8 cellular contexts compared by ENCODE assay signal in genomic region chr4:7938513-7939376, GRCh38. TPM values are rescaled to one million over a fixed set of nuclear protein-coding genes. Genes with fewer than 3 reads are reported as not detected.
DNase-seq lines count a peak whose midpoint lies in the region; ATAC-seq and TF ChIP-seq lines count a peak whose summit lies in the region.

No MANE protein-coding gene starts in this region.

- H3K27me3 ChIP-seq in right lobe of liver (peaks cover 0 to 8% of the 10 kb centered on the region in 2 donors), thoracic aorta (replicated peaks; ENCODE audit: insufficient read depth) (no peaks in the 10 kb centered on the region)

- ATAC-seq in T-cell (replicated peaks in 1 of 4), result peak in 2 of 4 experiments; percentile 6 to 10
- peak in 3 of 4 donors; percentile 38 to 54 (median 46) for ATAC-seq in right lobe of liver
- ATAC-seq in thoracic aorta (ENCODE audit: insufficient number of reproducible peaks, low FRiP score, low read depth), result peak; percentile 24
- ATAC-seq in HG02938 (IDR thresholded peaks at IDR 0.05; ENCODE audit: unreplicated experiment), result no peak

- H3K4me3 ChIP-seq in coronary artery (peak overlapping the region; percentile 94), right lobe of liver (peak overlapping the region; percentile 50 to 71 (median 60)), thoracic aorta (peak overlapping the region; percentile 79)

- H3K9me3 ChIP-seq in right lobe of liver (no peaks in the 10 kb centered on the region), thoracic aorta (no peaks in the 10 kb centered on the region)

- intact Hi-C loops in right lobe of liver (cut with DNase I), result no loop called here

- DNase-seq in ELF-1 (ENCODE audit: low read depth, low spot score), result peak; percentile 56
- DNase-seq in T-cell, result peak in 12 of 34 experiments; percentile 6 to 23 (median 13)
- DNase-seq in coronary artery (ENCODE audit: low spot score), result peak; percentile 76
- DNase-seq in right lobe of liver, result peak in 1 of 3 donors; percentile 44
- no peak for DNase-seq in thoracic aorta (ENCODE audit: low spot score)
- DNase-seq in NOMO-1 (lab: John Stamatoyannopoulos, UW; ENCODE audit: unreplicated experiment in 2 of 2), result no peak
- no peak for DNase-seq in NCI-H82 treated with DMSO at 0.1 percent for 48 hours (lab: John Stamatoyannopoulos, UW; ENCODE audit: unreplicated experiment)

- peak overlapping the region in 1 of 2 donors; percentile 59 for H3K27ac Mint-ChIP-seq in T-cell

- no peaks in the 10 kb centered on the region for H3K9me3 Mint-ChIP-seq in T-cell

- H3K27ac ChIP-seq in coronary artery, result peak overlapping the region; percentile 77 to 91
- peak overlapping the region; percentile 53 to 77 (median 65) for H3K27ac ChIP-seq in right lobe of liver
- peak overlapping the region; percentile 80 to 85 for H3K27ac ChIP-seq in thoracic aorta

- H3K36me3 ChIP-seq in right lobe of liver (no peaks in the 10 kb centered on the region), thoracic aorta (no peaks in the 10 kb centered on the region)

- WGBS in right lobe of liver (ENCODE audit: insufficient coverage, low coverage, low lambda C conversion rate, missing lambda C conversion rate), result 12% methylated on average over 8 of the region's 78 CpGs

- no peak for TF ChIP-seq CTCF in coronary artery (IDR thresholded peaks at IDR 0.05)
- no peak for TF ChIP-seq CTCF in right lobe of liver (IDR thresholded peaks at IDR 0.05)
- no peak for TF ChIP-seq CTCF in thoracic aorta (IDR thresholded peaks at IDR 0.05)

- TF ChIP-seq POLR2A in right lobe of liver (IDR thresholded peaks at IDR 0.05), result peak; percentile 28

- H3K27me3 Mint-ChIP-seq in T-cell, result peaks cover 12% of the 10 kb centered on the region in 2 donors

- H3K36me3 Mint-ChIP-seq in T-cell, result peaks cover 6% of the 10 kb centered on the region

- H3K4me1 Mint-ChIP-seq in T-cell, result peaks cover 14 to 37% (median 19%) of the 10 kb centered on the region in 3 donors

- H3K4me1 ChIP-seq in right lobe of liver, result no peaks in the 10 kb centered on the region
- H3K4me1 ChIP-seq in thoracic aorta (ENCODE audit: control insufficient read depth in 1 of 2, low read depth in 2 of 2), result peaks cover 0 to 35% of the 10 kb centered on the region in 2 donors

- POLR2A ChIA-PET in T-cell (lab: Charles Lee), result interaction anchor here (0.5 to 0.7 kb wide), 2 partner anchors 10 to 76 kb away, joined by 5 to 6 read pairs; no protein-coding TSS in a partner anchor

- H3K4me3 Mint-ChIP-seq in T-cell, result peak overlapping the region; percentile 73 to 83 (median 79)

- CTCF ChIA-PET in T-cell (lab: Charles Lee), result interaction anchor here (0.6 to 2.0 kb wide), 12 partner anchors 9 to 1264 kb away, joined by 3 to 10 read pairs (median 5); no protein-coding TSS in a partner anchor

RNA-seq across cellular contexts. Expression of gene AFAP1, which starts 0.9 kb away (rescaled TPM):
- 10 to 100 TPM in 4 of 5 donors, 1 to 10 TPM in 1; 4.8 to 34.8 (median 20.3) TPM for total RNA-seq in T-cell
- total RNA-seq in right lobe of liver, result 1 to 10 TPM in 5 of 6 experiments, under 1 TPM in 1; 0.95 to 3.1 (median 1.9) TPM
- total RNA-seq in thoracic aorta, result 10 to 100 TPM; 32.1 to 40.1 TPM

Comparison
In these comparisons a context has a peak if more than half of its experiments do, and no peak if none do; other contexts are left out.
1. DNase-seq: peak in ELF-1 (single experiment) and coronary artery (single experiment); none in thoracic aorta (single experiment), NOMO-1 (0 of 2) and NCI-H82 treated with DMSO at 0.1 percent for 48 hours (single experiment).
2. Peak in every context shown above with its lines, with median percentiles within 50 percentile points of each other: H3K27ac ChIP-seq and H3K4me3 ChIP-seq.